20 cellular contexts compared by ENCODE assay signal in the genomic region with DNA sequence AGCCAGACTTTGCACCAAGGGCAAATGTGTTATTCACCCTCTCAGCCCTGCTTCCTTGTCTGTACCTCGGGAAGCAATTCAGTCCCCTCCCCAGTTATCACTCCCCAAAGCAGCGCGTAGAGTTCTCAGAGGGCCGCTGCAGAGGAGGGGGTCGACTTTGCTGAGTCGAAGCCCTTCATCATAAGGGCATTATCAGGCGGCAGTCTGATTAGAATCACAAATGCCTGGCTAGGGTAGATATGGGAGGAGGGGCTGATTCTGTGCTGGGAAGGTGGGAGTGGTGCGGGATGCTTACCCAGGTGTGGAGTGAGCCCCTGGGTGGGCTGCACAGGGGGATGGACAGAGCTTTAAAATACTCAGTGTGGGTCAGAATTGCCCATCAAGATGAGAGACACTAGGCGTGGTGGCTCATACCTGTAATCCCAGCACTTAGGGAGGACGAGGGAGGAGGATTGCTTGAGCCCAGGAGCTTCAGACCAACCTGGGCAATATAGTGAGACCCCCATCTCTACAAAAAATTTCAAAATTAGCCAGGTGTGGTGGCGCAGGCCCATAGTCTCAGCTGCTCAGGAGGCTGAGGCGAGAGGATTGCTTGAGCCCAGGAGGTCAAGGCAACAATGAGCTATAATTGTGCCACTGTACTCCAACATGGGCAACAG. TPM values are rescaled to one million over a fixed set of nuclear protein-coding genes. Genes with fewer than 3 reads are reported as not detected.
"Had no signal": no experiment of that assay in that cellular context is flagged by ENCODE, and none has a peak within 500 bp of the region (broad histone marks: within the 10 kb centered on the region; RNA-seq: fewer than 3 reads in every experiment).

No MANE protein-coding gene starts in this region.

- H3K36me3 Mint-ChIP-seq: natural killer cell treated with Interleukin-12 subunit alpha and Interleukin-12 subunit beta and Interleukin-15 and Interleukin-18, amount 100 ng/mL, for 72 hours; type B pancreatic cell had no signal

- H3K9me3 ChIP-seq: esophagus muscularis mucosa, gastrocnemius medialis, heart right ventricle, uterus had no signal

- H3K27ac ChIP-seq: dorsolateral prefrontal cortex, esophagus muscularis mucosa, gastrocnemius medialis, heart right ventricle, right atrium auricular region, uterus had no signal

- H3K4me3 Mint-ChIP-seq: natural killer cell treated with Interleukin-12 subunit alpha and Interleukin-12 subunit beta and Interleukin-15 and Interleukin-18, amount 100 ng/mL, for 72 hours; type B pancreatic cell had no signal

- ATAC-seq: gastrocnemius medialis; heart right ventricle; left lobe of liver; natural killer cell treated with Interleukin-12 subunit alpha and Interleukin-12 subunit beta and Interleukin-15 and Interleukin-18, amount 100 ng/mL, for 72 hours had no signal

- H3K4me1 ChIP-seq: gastrocnemius medialis, uterus had no signal

- H3K36me3 ChIP-seq: esophagus muscularis mucosa, gastrocnemius medialis, heart right ventricle, right atrium auricular region, uterus had no signal

- H3K27ac Mint-ChIP-seq: natural killer cell treated with Interleukin-12 subunit alpha and Interleukin-12 subunit beta and Interleukin-15 and Interleukin-18, amount 100 ng/mL, for 72 hours; type B pancreatic cell had no signal

- H3K27me3 ChIP-seq: uterus had no signal

- H3K9me3 Mint-ChIP-seq: natural killer cell treated with Interleukin-12 subunit alpha and Interleukin-12 subunit beta and Interleukin-15 and Interleukin-18, amount 100 ng/mL, for 72 hours; type B pancreatic cell had no signal

- H3K4me3 ChIP-seq: dorsolateral prefrontal cortex, esophagus muscularis mucosa, gastrocnemius medialis, heart right ventricle, right atrium auricular region, smooth muscle cell, uterus had no signal

- DNase-seq: cortex of kidney; dorsolateral prefrontal cortex; effector CD8-positive, alpha-beta T cell; gastrocnemius medialis; heart right ventricle; hypothalamus; islet precursor cell; mammary epithelial cell; midbrain; stimulated activated CD4-positive, alpha-beta T cell treated with anti-CD3 and anti-CD28 coated beads, Interleukin-2, amount 100 ng/mL, for 48 hours; stimulated activated naive CD4-positive, alpha-beta T cell treated with Interleukin-2 at 50 U/mL for 16 hours; uterus had no signal

RNA-seq across cellular contexts. Expression of gene COL26A1, which starts 36.1 kb away (rescaled TPM):
- total RNA-seq: esophagus muscularis mucosa; fibroblast of villous mesenchyme; gastrocnemius medialis; mammary epithelial cell; natural killer cell treated with Interleukin-12 subunit alpha and Interleukin-12 subunit beta and Interleukin-15 and Interleukin-18, amount 100 ng/mL, for 72 hours; pulmonary artery endothelial cell; right atrium auricular region had no signal
- polyA plus RNA-seq: mammary epithelial cell had no signal
